ENCODE assay signal across 12 cellular contexts in genomic region chr9:33932078-33932807, GRCh38.
"Had no signal": no experiment of that assay in that cellular context is flagged by ENCODE, and none has a peak within 500 bp of the region (broad histone marks: within the 10 kb centered on the region; RNA-seq: fewer than 3 reads in every experiment).

No MANE protein-coding gene starts in this region.

- H3K9me3 Mint-ChIP-seq: activated CD4-positive, alpha-beta memory T cell treated with anti-CD3 and anti-CD28 coated beads, Interleukin-2, amount 10 ng/mL, durations not matched to agents 7 days and 5 days; activated naive CD8-positive, alpha-beta T cell treated with anti-CD3 and anti-CD28 coated beads, Interleukin-2, amount 10 ng/mL, durations not matched to agents 7 days and 5 days; activated T-helper 2 cell treated with anti-CD3 and anti-CD28 coated beads, Interferon-gamma antibody, Interleukin-2, Interleukin-4, amounts not matched to agents 10 μg/mL and 5 μg/mL and 100 μg/mL, durations not matched to agents 14 hours and 24 hours and 36 hours; stimulated activated memory B cell treated with anti-CD40 and anti-IgM and Interleukin-4, amounts not matched to agents 10 μg/mL and 1 μg/mL and 100 μg/mL, for 72 hours; T-helper 2 cell treated with Interferon-gamma antibody and Interleukin-4, amounts not matched to agents 5 μg/mL and 100 μg/mL, for 36 hours had no signal

- H3K27me3 Mint-ChIP-seq: activated CD4-positive, alpha-beta memory T cell treated with anti-CD3 and anti-CD28 coated beads, Interleukin-2, amount 10 ng/mL, durations not matched to agents 7 days and 5 days; activated naive CD8-positive, alpha-beta T cell treated with anti-CD3 and anti-CD28 coated beads, Interleukin-2, amount 10 ng/mL, durations not matched to agents 7 days and 5 days; stimulated activated memory B cell treated with anti-CD40 and anti-IgM and Interleukin-4, amounts not matched to agents 10 μg/mL and 1 μg/mL and 100 μg/mL, for 72 hours had no signal

- H3K27ac Mint-ChIP-seq: activated CD4-positive, alpha-beta memory T cell treated with anti-CD3 and anti-CD28 coated beads, Interleukin-2, amount 10 ng/mL, durations not matched to agents 7 days and 5 days; activated naive CD8-positive, alpha-beta T cell treated with anti-CD3 and anti-CD28 coated beads, Interleukin-2, amount 10 ng/mL, durations not matched to agents 7 days and 5 days; activated T-helper 2 cell treated with anti-CD3 and anti-CD28 coated beads, Interferon-gamma antibody, Interleukin-2, Interleukin-4, amounts not matched to agents 10 μg/mL and 5 μg/mL and 100 μg/mL, durations not matched to agents 14 hours and 24 hours and 36 hours; stimulated activated memory B cell treated with anti-CD40 and anti-IgM and Interleukin-4, amounts not matched to agents 10 μg/mL and 1 μg/mL and 100 μg/mL, for 72 hours had no signal

- H3K4me1 Mint-ChIP-seq: activated CD4-positive, alpha-beta memory T cell treated with anti-CD3 and anti-CD28 coated beads, Interleukin-2, amount 10 ng/mL, durations not matched to agents 7 days and 5 days; stimulated activated memory B cell treated with anti-CD40 and anti-IgM and Interleukin-4, amounts not matched to agents 10 μg/mL and 1 μg/mL and 100 μg/mL, for 72 hours had no signal

- DNase-seq: activated CD4-positive, alpha-beta memory T cell treated with anti-CD3 and anti-CD28 coated beads, Interleukin-2, amount 10 ng/mL, durations not matched to agents 7 days and 5 days; activated CD4-positive, CD25-positive, alpha-beta regulatory T cell treated with anti-CD3 and anti-CD28 coated beads, Interleukin-2, amount 50 U/mL, for 72 hours; activated CD8-positive, alpha-beta memory T cell treated with anti-CD3 and anti-CD28 coated beads, Interleukin-2, amount 50 U/mL, for 48 hours; activated naive CD8-positive, alpha-beta T cell treated with anti-CD3 and anti-CD28 coated beads, Interleukin-2, amount 10 ng/mL, durations not matched to agents 7 days and 5 days; effector memory CD4-positive, alpha-beta T cell; posterior cingulate gyrus; right cardiac atrium; SW 1271; upper lobe of right lung had no signal

- H3K4me3 Mint-ChIP-seq: activated CD4-positive, alpha-beta memory T cell treated with anti-CD3 and anti-CD28 coated beads, Interleukin-2, amount 10 ng/mL, durations not matched to agents 7 days and 5 days; activated naive CD8-positive, alpha-beta T cell treated with anti-CD3 and anti-CD28 coated beads, Interleukin-2, amount 10 ng/mL, durations not matched to agents 7 days and 5 days; stimulated activated memory B cell treated with anti-CD40 and anti-IgM and Interleukin-4, amounts not matched to agents 10 μg/mL and 1 μg/mL and 100 μg/mL, for 72 hours; T-helper 2 cell treated with Interferon-gamma antibody and Interleukin-4, amounts not matched to agents 5 μg/mL and 100 μg/mL, for 36 hours had no signal

- ATAC-seq: stimulated activated memory B cell treated with anti-CD40 and anti-IgM and Interleukin-4, amounts not matched to agents 10 μg/mL and 1 μg/mL and 100 μg/mL, for 72 hours; upper lobe of right lung had no signal
